ENCODE assay signal across 9 cellular contexts in the genomic region with DNA sequence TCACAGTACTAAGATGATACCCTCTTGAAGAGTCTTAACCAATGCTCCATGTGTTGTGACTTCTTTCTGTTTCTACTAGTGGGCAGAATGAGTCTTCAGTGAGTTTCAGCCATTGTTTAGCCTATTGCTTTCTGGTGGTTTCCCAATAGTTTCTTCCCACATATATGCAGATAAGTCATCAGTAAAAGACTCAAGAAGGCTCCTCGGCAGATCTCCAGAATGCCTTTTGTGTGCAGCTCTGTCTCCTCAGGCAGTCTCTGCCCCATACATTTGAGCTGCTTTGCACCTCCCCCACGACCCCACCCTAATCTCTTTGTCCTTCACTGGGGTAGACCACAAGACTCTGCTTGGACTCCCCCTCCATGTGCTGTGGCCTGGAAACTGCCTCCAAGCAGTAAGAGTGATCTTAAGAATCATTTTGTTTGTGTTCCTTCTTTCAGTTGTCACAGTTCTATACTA.
DNase-seq lines count a peak whose midpoint lies in the region; ATAC-seq lines count a peak whose summit lies in the region.
"Had no signal": no experiment of that assay in that cellular context is flagged by ENCODE, and none has a peak within 500 bp of the region (broad histone marks: within the 10 kb centered on the region; RNA-seq: fewer than 3 reads in every experiment).

No MANE protein-coding gene starts in this region.

- peak overlapping the region; percentile 72 for H3K4me3 Mint-ChIP-seq in activated CD4-positive, alpha-beta T cell treated with anti-CD3 and anti-CD28 coated beads, Interleukin-2, amount 10 ng/mL, durations not matched to agents 24 days and 14 days

- peaks cover 18% of the 10 kb centered on the region for H3K9me3 Mint-ChIP-seq in activated CD4-positive, alpha-beta T cell treated with anti-CD3 and anti-CD28 coated beads, Interleukin-2, amount 10 ng/mL, durations not matched to agents 24 days and 14 days

- DNase-seq in activated CD4-positive, alpha-beta T cell treated with anti-CD3 and anti-CD28 coated beads, Interleukin-2, amount 10 ng/mL, durations not matched to agents 24 days and 14 days, result peak; percentile 60
- no peak for DNase-seq in activated CD4-positive, alpha-beta T cell treated with anti-CD3 and anti-CD28 coated beads for 4 hours
- DNase-seq in NCI-H226 (peak; percentile 78), epithelial cell of prostate (ENCODE audit: low read depth, low spot score) (peak; percentile 41), dedifferentiated amniotic fluid mesenchymal stem cell (ENCODE audit: extremely low spot score) (no peak), NCI-H2107 treated with DMSO at 0.1 percent for 48 hours (lab: John Stamatoyannopoulos, UW; ENCODE audit: unreplicated experiment) (no peak)
- peak; percentile 35 to 54 for DNase-seq in stimulated activated CD8-positive, alpha-beta memory T cell treated with anti-CD3 and anti-CD28 coated beads, Interleukin-2, amount 100 ng/mL, for 48 hours (ENCODE audit: low read depth in 2 of 2)

- intact Hi-C loops in activated CD4-positive, alpha-beta T cell treated with anti-CD3 and anti-CD28 coated beads, Interleukin-2, amount 10 ng/mL, durations not matched to agents 24 days and 14 days (cut with micrococcal nuclease), result loop anchor here (1.0 to 10.0 kb wide), 9 partner anchors 8 to 349 kb away; partner anchors contain the start of gene GPR155

- H3K4me1 Mint-ChIP-seq in activated CD4-positive, alpha-beta T cell treated with anti-CD3 and anti-CD28 coated beads, Interleukin-2, amount 10 ng/mL, durations not matched to agents 24 days and 14 days, result peaks cover 30% of the 10 kb centered on the region

- peak overlapping the region; percentile 99 for H3K27ac Mint-ChIP-seq in activated CD4-positive, alpha-beta T cell treated with anti-CD3 and anti-CD28 coated beads, Interleukin-2, amount 10 ng/mL, durations not matched to agents 24 days and 14 days

- no peaks in the 10 kb centered on the region for H3K27me3 Mint-ChIP-seq in activated CD4-positive, alpha-beta T cell treated with anti-CD3 and anti-CD28 coated beads, Interleukin-2, amount 10 ng/mL, durations not matched to agents 24 days and 14 days

- ATAC-seq in HG02759 (IDR thresholded peaks at IDR 0.05; ENCODE audit: unreplicated experiment), result no peak

- H3K36me3 Mint-ChIP-seq in activated CD4-positive, alpha-beta T cell treated with anti-CD3 and anti-CD28 coated beads, Interleukin-2, amount 10 ng/mL, durations not matched to agents 24 days and 14 days (ENCODE audit: low read depth), result peaks cover 11% of the 10 kb centered on the region

- H3K27ac ChIP-seq in epithelial cell of prostate, result peak overlapping the region; percentile 41
- H3K27ac ChIP-seq: C4-2B had no signal

Comparison
In these comparisons a context has a peak if more than half of its experiments do, and no peak if none do; other contexts are left out.
1. DNase-seq: peak in activated CD4-positive, alpha-beta T cell treated with anti-CD3 and anti-CD28 coated beads, Interleukin-2, amount 10 ng/mL, durations not matched to agents 24 days and 14 days (single experiment), NCI-H226 (single experiment), epithelial cell of prostate (single experiment) and stimulated activated CD8-positive, alpha-beta memory T cell treated with anti-CD3 and anti-CD28 coated beads, Interleukin-2, amount 100 ng/mL, for 48 hours (2 of 2); none in activated CD4-positive, alpha-beta T cell treated with anti-CD3 and anti-CD28 coated beads for 4 hours (0 of 2), dedifferentiated amniotic fluid mesenchymal stem cell (single experiment) and NCI-H2107 treated with DMSO at 0.1 percent for 48 hours (single experiment).